Comparison of ENCODE assay signal across 10 cellular contexts in genomic region chr1:173862146-173862768, GRCh38. TPM values are rescaled to one million over a fixed set of nuclear protein-coding genes. Genes with fewer than 3 reads are reported as not detected.
DNase-seq lines count a peak whose midpoint lies in the region; ATAC-seq and TF ChIP-seq lines count a peak whose summit lies in the region.
"Not testable (repeated sequence)": the region's sequence is repeated elsewhere in the genome, so short reads cannot be mapped to it uniquely, and the experiment has no call there.
"Had no signal": no experiment of that assay in that cellular context is flagged by ENCODE, and none has a peak within 500 bp of the region (broad histone marks: within the 10 kb centered on the region; RNA-seq: fewer than 3 reads in every experiment).

No MANE protein-coding gene starts in this region.

- not testable (repeated sequence) for H2AK9ac ChIP-seq in IMR-90 (replicated peaks; ENCODE audit: low read depth, low read length, poor library complexity)

- H3K9me3 ChIP-seq in IMR-90 (ENCODE audit: control insufficient read depth, insufficient read depth, low read length); SJCRH30 (replicated peaks): not testable (repeated sequence)

- not testable (repeated sequence) for H2BK15ac ChIP-seq in IMR-90 (ENCODE audit: low read depth, low read length)

- peak; percentile 55 for DNase-seq in DMS53 (lab: John Stamatoyannopoulos, UW)
- peak; percentile 47 for DNase-seq in IMR-90
- DNase-seq in SJCRH30: peak; percentile 18 to 47
- DNase-seq in activated T-cell treated with anti-CD3 and anti-CD28 coated beads for 24 hours (ENCODE audit: low read depth): peak; percentile 27
- DNase-seq in endothelial cell (ENCODE audit: low spot score): not testable (repeated sequence)
- peak; percentile 34 for DNase-seq in stimulated activated CD4-positive, alpha-beta T cell treated with anti-CD3 and anti-CD28 coated beads, Interleukin-4, amount 100 ng/mL, for 1 hour

- H2BK20ac ChIP-seq in IMR-90 (ENCODE audit: low read depth, low read length): not testable (repeated sequence)

- peaks cover 63% of the 10 kb centered on the region for H4K20me1 ChIP-seq in IMR-90 (ENCODE audit: insufficient read depth, low read length)

- intact Hi-C loops in IMR-90 (cut with micrococcal nuclease): not testable (repeated sequence)

- not testable (repeated sequence) for H3K27ac ChIP-seq in IMR-90 (ENCODE audit: insufficient read depth, low read length); SJCRH30

- dilution Hi-C loops in IMR-90 (cut with HindIII; ENCODE audit: low sequenced_read_pairs, unreplicated experiment): not testable (repeated sequence)

- not testable (repeated sequence) for H3K56ac ChIP-seq in IMR-90 (ENCODE audit: extremely low read depth, insufficient read depth, low read length)

- H2BK5ac ChIP-seq in IMR-90 (ENCODE audit: low read depth, low read length, poor library complexity, severe bottlenecking): not testable (repeated sequence)

- H3K14ac ChIP-seq in IMR-90 (replicated peaks; ENCODE audit: low read depth, low read length): not testable (repeated sequence)

- ATAC-seq in IMR-90 (ENCODE audit: low read depth): peak; percentile 3

- TF ChIP-seq RAD21 in IMR-90 (IDR thresholded peaks at IDR 0.05; ENCODE audit: low read length): not testable (repeated sequence)

- H3K36me3 ChIP-seq in IMR-90 (ENCODE audit: control insufficient read depth, insufficient read depth, low read length) (peaks cover 47% of the 10 kb centered on the region), SJCRH30 (peaks cover 72% of the 10 kb centered on the region)

- not testable (repeated sequence) for H3K4me2 ChIP-seq in IMR-90 (ENCODE audit: low read depth, low read length)

- not testable (repeated sequence) for H3K27ac Mint-ChIP-seq in endothelial cell (ENCODE audit: unreplicated experiment)

- CTCF ChIA-PET in IMR-90 (lab: Yijun Ruan, JAX): not testable (repeated sequence)

- not testable (repeated sequence) for H3K4me3 ChIP-seq in IMR-90 (ENCODE audit: insufficient read depth, low read depth, low read length); SJCRH30

- not testable (repeated sequence) for H3K9ac ChIP-seq in IMR-90 (ENCODE audit: low read depth, low read length)

- not testable (repeated sequence) for H3K23ac ChIP-seq in IMR-90 (ENCODE audit: low read depth, low read length)

- not testable (repeated sequence) for H3K9me3 Mint-ChIP-seq in endothelial cell (ENCODE audit: unreplicated experiment)

- H2BK120ac ChIP-seq in IMR-90 (ENCODE audit: low read depth, low read length): not testable (repeated sequence)

- H4K5ac ChIP-seq in IMR-90 (ENCODE audit: low read depth, low read length): not testable (repeated sequence)

- H4K8ac ChIP-seq in IMR-90 (ENCODE audit: low read depth in 2 of 2, low read length in 2 of 2): peak overlapping the region in 1 of 2 experiments; percentile 26; a peak in 1 of 4 replicates

- not testable (repeated sequence) for H3K9me1 ChIP-seq in IMR-90 (ENCODE audit: insufficient read depth, low read length)

- H3K79me1 ChIP-seq in IMR-90 (ENCODE audit: low read depth in 1 of 2, low read length in 2 of 2): peaks cover 9 to 31% of the 10 kb centered on the region in 2 experiments; a peak in 3 of 4 replicates

- peak overlapping the region; percentile 74 for H3K4me3 Mint-ChIP-seq in endothelial cell (ENCODE audit: unreplicated experiment)

- H3K18ac ChIP-seq in IMR-90 (ENCODE audit: low read depth, low read length): not testable (repeated sequence)

- not testable (repeated sequence) for H3K4ac ChIP-seq in IMR-90 (ENCODE audit: low read depth, low read length)

- BruUV-seq in IMR-90 (replicated peaks; lab: Mats Ljungman, UMichigan): not testable (repeated sequence)

- POLR2A ChIA-PET in IMR-90 (lab: Charles Lee; ENCODE audit: unreplicated experiment): not testable (repeated sequence)

- peaks cover 30% of the 10 kb centered on the region for H3K4me1 Mint-ChIP-seq in endothelial cell (ENCODE audit: unreplicated experiment)

- TF ChIP-seq POLR2A in IMR-90 (IDR thresholded peaks at IDR 0.05; ENCODE audit: low read depth, low read length): peak; percentile 7; the same call in 1 of the 2 replicates

- peaks cover 44% of the 10 kb centered on the region for H3K36me3 Mint-ChIP-seq in endothelial cell (ENCODE audit: low read depth, unreplicated experiment)

- not testable (repeated sequence) for H3K27me3 ChIP-seq in IMR-90 (ENCODE audit: control insufficient read depth, insufficient read depth, low read length); SJCRH30

- not testable (repeated sequence) for H4K91ac ChIP-seq in IMR-90 (ENCODE audit: insufficient read depth, low read depth, low read length)

- not testable (repeated sequence) for TF ChIP-seq CTCF in IMR-90 (conservative IDR thresholded peaks at IDR 0.05; ENCODE audit: low read depth, low read length); endothelial cell (IDR thresholded peaks at IDR 0.05; ENCODE audit: unreplicated experiment)

- H2AK5ac ChIP-seq in IMR-90 (ENCODE audit: low read depth, low read length): not testable (repeated sequence)

- not testable (repeated sequence) for H2AFZ ChIP-seq in IMR-90 (replicated peaks; ENCODE audit: low read length, poor library complexity)

- 96% methylated on average over 4 of the region's 13 CpGs; no CpG with 5 or more reads in 1 of the 2 experiments for WGBS in IMR-90 (ENCODE audit: extremely low coverage in 2 of 2, insufficient read length in 1 of 2), 2 experiments

- in situ Hi-C loops in IMR-90 (cut with MboI; ENCODE audit: low sequenced_read_pairs): not testable (repeated sequence)

- H3K4me1 ChIP-seq in IMR-90 (ENCODE audit: control insufficient read depth, insufficient read depth, low read length): not testable (repeated sequence)
- peaks cover 15% of the 10 kb centered on the region for H3K4me1 ChIP-seq in SJCRH30

- H3K27me3 Mint-ChIP-seq in endothelial cell (ENCODE audit: unreplicated experiment): not testable (repeated sequence)

RNA-seq across cellular contexts. Expression of gene GAS5, which starts 5.5 kb away (rescaled TPM):
- total RNA-seq in IMR-90 (2012; rRNA removed) (380 and 450 TPM in 2 replicates), endothelial cell (ENCODE audit: unreplicated experiment) (397 TPM)
- 561 and 737 TPM in 2 replicates for polyA plus RNA-seq in IMR-90 (2012; rRNA removed)
- polyA plus RNA-seq in IMR-90 (2012; cell fraction: cytosol; rRNA removed): 218 and 390 TPM in 2 replicates
- 299 and 1,751 TPM in 2 replicates for polyA plus RNA-seq in IMR-90 (2012; cell fraction: nucleus; rRNA removed; ENCODE audit: low replicate concordance)
- 462 and 540 TPM in 2 replicates for total RNA-seq in SJCRH30 (2014; rRNA removed; shearing (Covaris generic))

RNA-seq across cellular contexts. Expression of gene ZBTB37, which starts 5.9 kb away (rescaled TPM):
- total RNA-seq in IMR-90 (2012; rRNA removed) (9.7 and 13.1 TPM in 2 replicates), endothelial cell (ENCODE audit: unreplicated experiment) (10.1 TPM)
- 0.92 and 1.0 TPM in 2 replicates for polyA plus RNA-seq in IMR-90 (2012; rRNA removed)
- polyA plus RNA-seq in IMR-90 (2012; cell fraction: cytosol; rRNA removed): 0.09 and 0.22 TPM in 2 replicates
- polyA plus RNA-seq in IMR-90 (2012; cell fraction: nucleus; rRNA removed; ENCODE audit: low replicate concordance): 0.94 and 2.9 TPM in 2 replicates
- 5.2 and 5.4 TPM in 2 replicates for total RNA-seq in SJCRH30 (2014; rRNA removed; shearing (Covaris generic))

RNA-seq across cellular contexts. Expression of gene CENPL, which starts 37.6 kb away (rescaled TPM):
- total RNA-seq in IMR-90 (2012; rRNA removed) (21.1 and 21.9 TPM in 2 replicates), endothelial cell (ENCODE audit: unreplicated experiment) (6.6 TPM)
- polyA plus RNA-seq in IMR-90 (2012; rRNA removed): 4.8 and 6.3 TPM in 2 replicates
- 1.1 and 1.4 TPM in 2 replicates for polyA plus RNA-seq in IMR-90 (2012; cell fraction: cytosol; rRNA removed)
- polyA plus RNA-seq in IMR-90 (2012; cell fraction: nucleus; rRNA removed; ENCODE audit: low replicate concordance): 0.88 and 3.3 TPM in 2 replicates
- total RNA-seq in SJCRH30 (2014; rRNA removed; shearing (Covaris generic)): 37.4 and 38.3 TPM in 2 replicates

RNA-seq across cellular contexts. Expression of gene DARS2, which starts 37.8 kb away (rescaled TPM):
- total RNA-seq in IMR-90 (2012; rRNA removed): 18.8 and 22.8 TPM in 2 replicates
- 13.1 and 14.8 TPM in 2 replicates for polyA plus RNA-seq in IMR-90 (2012; rRNA removed)
- 4.6 and 11.0 TPM in 2 replicates for polyA plus RNA-seq in IMR-90 (2012; cell fraction: cytosol; rRNA removed)
- 2.7 and 11.4 TPM in 2 replicates for polyA plus RNA-seq in IMR-90 (2012; cell fraction: nucleus; rRNA removed; ENCODE audit: low replicate concordance)
- 29.4 and 29.7 TPM in 2 replicates for total RNA-seq in SJCRH30 (2014; rRNA removed; shearing (Covaris generic))
- 18.7 TPM for total RNA-seq in endothelial cell (ENCODE audit: unreplicated experiment)

RNA-seq across cellular contexts. Expression of gene SERPINC1, which starts 54.9 kb away (rescaled TPM):
- total RNA-seq in IMR-90 (2012; rRNA removed) (not detected in 2 replicates), endothelial cell (ENCODE audit: unreplicated experiment) (not detected)
- not detected in 2 replicates for polyA plus RNA-seq in IMR-90 (2012; rRNA removed)
- 0.08 TPM in 1 of 2 replicates, not detected in the other for polyA plus RNA-seq in IMR-90 (2012; cell fraction: cytosol; rRNA removed)
- polyA plus RNA-seq in IMR-90 (2012; cell fraction: nucleus; rRNA removed; ENCODE audit: low replicate concordance): 0.07 and 0.08 TPM in 2 replicates
- 0.22 and 1.6 TPM in 2 replicates for total RNA-seq in SJCRH30 (2014; rRNA removed; shearing (Covaris generic))
- total RNA-seq: HT-29; pulmonary artery endothelial cell; T-helper 1 cell treated with Interleukin-12 subunit alpha and Interleukin-12 subunit beta and Interleukin-4 antibody, amounts not matched to agents 30 ng/mL and 1 ng/mL, for 36 hours had no signal
- polyA plus RNA-seq: CD14-positive monocyte had no signal
